9 cellular contexts compared by ENCODE assay signal in the genomic region with DNA sequence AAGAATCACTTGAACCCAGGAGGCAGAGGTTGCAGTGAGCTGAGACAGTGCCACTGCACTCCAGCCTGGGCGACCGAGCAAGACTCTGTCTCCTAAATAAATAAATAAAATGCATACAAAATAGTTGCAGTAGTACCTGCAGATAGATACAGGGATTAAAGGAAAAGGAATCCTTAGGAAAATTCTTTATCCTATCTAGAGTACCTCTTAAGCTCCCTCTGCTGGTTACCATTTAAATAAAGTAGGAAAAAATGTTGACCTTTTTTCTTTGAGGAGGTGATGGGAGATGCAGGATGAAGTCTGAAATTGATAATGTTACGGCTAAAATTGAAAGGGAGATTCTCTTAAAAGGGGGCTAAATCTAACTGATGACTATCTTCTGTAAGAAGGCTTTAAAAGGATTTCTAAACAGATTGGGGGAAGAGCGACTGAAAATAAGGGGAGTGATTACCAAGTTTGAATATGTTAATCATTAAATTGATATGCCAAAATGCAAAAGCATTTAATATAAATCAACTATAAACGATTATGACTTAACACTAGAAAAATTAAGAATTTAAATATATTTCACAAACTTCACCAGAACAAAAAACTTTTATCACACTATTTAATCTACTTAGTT. TPM values are rescaled to one million over a fixed set of nuclear protein-coding genes. Genes with fewer than 3 reads are reported as not detected.
A peak's percentile ranks its signal among the peaks of the same experiment; 100 is the strongest.
DNase-seq lines count a peak whose midpoint lies in the region; ATAC-seq and TF ChIP-seq lines count a peak whose summit lies in the region.
"Had no signal": no experiment of that assay in that cellular context is flagged by ENCODE, and none has a peak within 500 bp of the region (broad histone marks: within the 10 kb centered on the region; RNA-seq: fewer than 3 reads in every experiment).

No MANE protein-coding gene starts in this region.

- no peak overlapping the region for H3K27ac ChIP-seq in psoas muscle

- no peaks in the 10 kb centered on the region for H3K27me3 ChIP-seq in psoas muscle (ENCODE audit: insufficient read depth in 3 of 3, low read length in 2 of 3)

- peaks cover 0 to 4% of the 10 kb centered on the region in 2 donors for H3K36me3 ChIP-seq in psoas muscle (ENCODE audit: insufficient read depth in 1 of 2, low read depth in 1 of 2)

- H3K4me1 ChIP-seq in psoas muscle = peaks cover 17% of the 10 kb centered on the region

- intact Hi-C loops in psoas muscle (cut with DNase I) = loop anchor here (2.0 to 5.0 kb wide), 5 partner anchors 44 to 129 kb away; partner anchors contain the start of genes ORC6 (in 1 of the 2) and VPS35 (in 1 of the 2)

- peak; percentile 56 to 79 (median 70) for ATAC-seq in psoas muscle
- no peak for ATAC-seq in HG02571 (IDR thresholded peaks at IDR 0.05; ENCODE audit: unreplicated experiment)
- no peak for ATAC-seq in HG03571 (IDR thresholded peaks at IDR 0.05; ENCODE audit: unreplicated experiment)

- peaks cover 8% of the 10 kb centered on the region for H3K9me3 ChIP-seq in psoas muscle

- H3K4me3 ChIP-seq in psoas muscle = no peak overlapping the region

- 78 to 84% (median 83%) methylated on average over 5 of the region's 5 CpGs for WGBS in psoas muscle, 3 donors

- peak; percentile 54 for TF ChIP-seq CTCF in psoas muscle (IDR thresholded peaks at IDR 0.05)

- DNase-seq in NCI-H146 (lab: John Stamatoyannopoulos, UW) (peak; percentile 11), NCI-H146 treated with DMSO at 0.1 percent for 48 hours (lab: John Stamatoyannopoulos, UW; ENCODE audit: unreplicated experiment) (no peak), NCI-H526 (lab: John Stamatoyannopoulos, UW) (peak; percentile 22 to 41), dedifferentiated amniotic fluid mesenchymal stem cell (ENCODE audit: extremely low spot score) (peak; percentile 56), psoas muscle (no peak), NCI-H226 (no peak)
- DNase-seq: CD4-positive, CD25-positive, alpha-beta regulatory T cell had no signal

RNA-seq across cellular contexts. Expression of gene C16orf87, which starts 29.4 kb away (rescaled TPM):
- total RNA-seq in psoas muscle = 10 to 100 TPM; 18.2 to 29.4 (median 24.4) TPM
- 10 to 100 TPM in 1 of 3 donors, 1 to 10 TPM in 2; 5.8 to 23.4 (median 8.1) TPM for polyA plus RNA-seq in psoas muscle

RNA-seq across cellular contexts. Expression of gene MYLK3, which starts 53.4 kb away (rescaled TPM):
- 10 to 100 TPM; 13.2 to 41.1 (median 36.6) TPM for total RNA-seq in psoas muscle
- polyA plus RNA-seq in psoas muscle = 1 to 10 TPM; 1.4 to 6.8 (median 5.4) TPM
- total RNA-seq: CD4-positive, CD25-positive, alpha-beta regulatory T cell had no signal
- polyA plus RNA-seq: CD4-positive, CD25-positive, alpha-beta regulatory T cell had no signal

Comparison
In these comparisons a context has a peak if more than half of its experiments do, and no peak if none do; other contexts are left out.
1. DNase-seq: peak in NCI-H146 (single experiment), NCI-H526 (2 of 2) and dedifferentiated amniotic fluid mesenchymal stem cell (single experiment); none in NCI-H146 treated with DMSO at 0.1 percent for 48 hours (single experiment), psoas muscle (0 of 2) and NCI-H226 (single experiment).
2. ATAC-seq: peak in psoas muscle (4 of 4); none in HG02571 (single experiment) and HG03571 (single experiment).